Comparison of ENCODE assay signal across 15 cellular contexts in genomic region chr15:83210619-83211018, GRCh38. TPM values are rescaled to one million over a fixed set of nuclear protein-coding genes. Genes with fewer than 3 reads are reported as not detected.
A peak's percentile ranks its signal among the peaks of the same experiment; 100 is the strongest.
DNase-seq lines count a peak whose midpoint lies in the region; ATAC-seq and TF ChIP-seq lines count a peak whose summit lies in the region.
"Had no signal": no experiment of that assay in that cellular context is flagged by ENCODE, and none has a peak within 500 bp of the region (broad histone marks: within the 10 kb centered on the region; RNA-seq: fewer than 3 reads in every experiment).

No MANE protein-coding gene starts in this region.

- H3K4me3 ChIP-seq in thyroid gland (replicated peaks in 1 of 3), result no peak overlapping the region
- H3K4me3 ChIP-seq in MM.1S (ENCODE audit: low read length), result no peak overlapping the region
- H3K4me3 ChIP-seq: Peyer's patch, transverse colon had no signal

- H4K20me1 ChIP-seq in MM.1S (ENCODE audit: insufficient read depth, low read length), result no peaks in the 10 kb centered on the region

- no peak overlapping the region for H3K27ac ChIP-seq in thyroid gland
- H3K27ac ChIP-seq in MM.1S (ENCODE audit: low read length), result no peak overlapping the region
- H3K27ac ChIP-seq: KMS-11, Peyer's patch, transverse colon had no signal

- 24 to 26% methylated on average over 3 of the region's 3 CpGs for WGBS in thyroid gland, 2 donors

- no peak overlapping the region for H3K9ac ChIP-seq in MM.1S (ENCODE audit: low read length)
- H3K9ac ChIP-seq: KMS-11 had no signal

- H3K36me3 ChIP-seq in thyroid gland, result no peaks in the 10 kb centered on the region
- H3K36me3 ChIP-seq in MM.1S (replicated peaks; ENCODE audit: insufficient read depth, low read length), result no peaks in the 10 kb centered on the region
- H3K36me3 ChIP-seq: Peyer's patch, transverse colon had no signal

- intact Hi-C loops in thyroid gland (cut with DNase I), result loop anchor here (10.0 kb wide), 1 partner anchor 206 kb away; no protein-coding TSS in a partner anchor

- H3K4me1 ChIP-seq in thyroid gland, result peaks cover 2 to 13% of the 10 kb centered on the region in 2 donors
- no peaks in the 10 kb centered on the region for H3K4me1 ChIP-seq in MM.1S (ENCODE audit: low read length)

- TF ChIP-seq POLR2A in thyroid gland (IDR thresholded peaks at IDR 0.05), result no peak

- DNase-seq in NCI-H345 (lab: John Stamatoyannopoulos, UW) (peak; percentile 14), NCI-H345 treated with DMSO at 0.1 percent for 48 hours (lab: John Stamatoyannopoulos, UW; ENCODE audit: unreplicated experiment) (no peak), NCI-H774 (lab: John Stamatoyannopoulos, UW) (peak; percentile 65), cerebellar cortex (ENCODE audit: low spot score) (peak; percentile 77), thyroid gland (peak; percentile 71 to 73), MM.1S (no peak)
- DNase-seq in activated CD4-positive, alpha-beta T cell treated with anti-CD3 and anti-CD28 coated beads, Interleukin-2, amount 50 U/mL, for 1 hour, result no peak
- DNase-seq: activated CD4-positive, alpha-beta T cell treated with anti-CD3 and anti-CD28 coated beads for 1 hour; activated naive CD4-positive, alpha-beta T cell treated with anti-CD3 and anti-CD28 coated beads, Interleukin-2, amount 50 U/mL, for 16 hours; effector memory CD8-positive, alpha-beta T cell; left cardiac atrium; Peyer's patch; transverse colon had no signal

- no peak overlapping the region for H2AFZ ChIP-seq in MM.1S (ENCODE audit: low read length)

- no peaks in the 10 kb centered on the region for H3K9me3 ChIP-seq in thyroid gland
- no peaks in the 10 kb centered on the region for H3K9me3 ChIP-seq in MM.1S (replicated peaks; ENCODE audit: insufficient read depth, low read length)
- H3K9me3 ChIP-seq: Peyer's patch, transverse colon had no signal

- H3F3A ChIP-seq in MM.1S (ENCODE audit: insufficient read depth, low read length), result no peaks in the 10 kb centered on the region

- no peaks in the 10 kb centered on the region for H3K79me2 ChIP-seq in MM.1S (ENCODE audit: low read length)

- no peak for ATAC-seq in HG02852 (IDR thresholded peaks at IDR 0.05; ENCODE audit: unreplicated experiment)
- ATAC-seq: effector memory CD8-positive, alpha-beta T cell had no signal

- H3K4me2 ChIP-seq in MM.1S (ENCODE audit: low read depth, low read length), result no peak overlapping the region
- H3K4me2 ChIP-seq: KMS-11 had no signal

- H3K27me3 ChIP-seq in thyroid gland, result no peaks in the 10 kb centered on the region
- H3K27me3 ChIP-seq in MM.1S (replicated peaks; ENCODE audit: insufficient read depth, low read length), result peaks cover 29% of the 10 kb centered on the region

- no peak for TF ChIP-seq CTCF in thyroid gland (IDR thresholded peaks at IDR 0.05)
- no peak for TF ChIP-seq CTCF in MM.1S (IDR thresholded peaks at IDR 0.05; ENCODE audit: low read length)

- no peaks in the 10 kb centered on the region for H3K9me2 ChIP-seq in MM.1S (replicated peaks; ENCODE audit: insufficient read depth, low read length)

RNA-seq across cellular contexts. Expression of gene HDGFL3, which starts 3.0 kb away (rescaled TPM):
- total RNA-seq in thyroid gland, result 10 to 100 TPM; 26.8 to 53.2 (median 41.5) TPM

Comparison
In these comparisons a context has a peak if more than half of its experiments do, and no peak if none do; other contexts are left out.
1. DNase-seq: peak in NCI-H345 (single experiment), NCI-H774 (single experiment), cerebellar cortex (single experiment) and thyroid gland (2 of 2); none in NCI-H345 treated with DMSO at 0.1 percent for 48 hours (single experiment), activated CD4-positive, alpha-beta T cell treated with anti-CD3 and anti-CD28 coated beads, Interleukin-2, amount 50 U/mL, for 1 hour (single experiment) and MM.1S (single experiment).